9 cellular contexts compared by ENCODE assay signal in genomic region chr1:201020647-201021332, GRCh38. TPM values are rescaled to one million over a fixed set of nuclear protein-coding genes. Genes with fewer than 3 reads are reported as not detected.
A peak's percentile ranks its signal among the peaks of the same experiment; 100 is the strongest.
DNase-seq lines count a peak whose midpoint lies in the region; ATAC-seq and TF ChIP-seq lines count a peak whose summit lies in the region.
"Had no signal": no experiment of that assay in that cellular context is flagged by ENCODE, and none has a peak within 500 bp of the region (broad histone marks: within the 10 kb centered on the region; RNA-seq: fewer than 3 reads in every experiment).

No MANE protein-coding gene starts in this region.

- peak overlapping the region; percentile 97 for H3K27ac Mint-ChIP-seq in T-helper 17 cell

- no peaks in the 10 kb centered on the region for H3K27me3 Mint-ChIP-seq in T-helper 17 cell

- peaks cover 64% of the 10 kb centered on the region for H3K4me1 Mint-ChIP-seq in T-helper 17 cell

- DNase-seq in BE2C = no peak
- DNase-seq in H7 = peak; percentile 89
- no peak for DNase-seq in T-helper 17 cell
- peak in 33 of 56 donors; percentile 18 to 76 (median 38) for DNase-seq in nucleus accumbens (lab: John Stamatoyannopoulos, UW)
- no peak for DNase-seq in amniotic stem cell (lab: John Stamatoyannopoulos, UW)
- no peak for DNase-seq in kidney tubule cell (ENCODE audit: low spot score)
- DNase-seq: heart left ventricle had no signal

- ATAC-seq in T-helper 17 cell (no peak), HG02588 (IDR thresholded peaks at IDR 0.05; ENCODE audit: unreplicated experiment) (no peak)

- peak overlapping the region; percentile 39 to 40 for H3K9ac ChIP-seq in duodenal mucosa (ENCODE audit: low read depth in 1 of 2, low read length in 2 of 2)

- H3K36me3 ChIP-seq in BE2C (no peaks in the 10 kb centered on the region), H7 (replicated peaks; ENCODE audit: control insufficient read depth, insufficient read depth, low read length) (no peaks in the 10 kb centered on the region), duodenal mucosa (ENCODE audit: control insufficient read depth in 1 of 2, insufficient read depth in 2 of 2, low read length in 2 of 2) (no peaks in the 10 kb centered on the region)
- H3K36me3 ChIP-seq: heart left ventricle had no signal

- H3K4me3 ChIP-seq in BE2C (ENCODE audit: low read depth, low read length) (no peak overlapping the region), H7 (ENCODE audit: insufficient read depth, low read depth, low read length) (no peak overlapping the region), duodenal mucosa (ENCODE audit: low read depth in 1 of 2, low read length in 2 of 2) (peak overlapping the region in 1 of 2 donors; percentile 56)

- H3K36me3 Mint-ChIP-seq in T-helper 17 cell (ENCODE audit: low read depth) = peaks cover 2% of the 10 kb centered on the region

- H3K4me3 Mint-ChIP-seq in T-helper 17 cell = peak overlapping the region; percentile 96

- H3K27me3 ChIP-seq in BE2C = peaks cover 88% of the 10 kb centered on the region
- peaks cover 10% of the 10 kb centered on the region; the same call in 1 of the 2 replicates for H3K27me3 ChIP-seq in H7 (ENCODE audit: control insufficient read depth, insufficient read depth, low read length)
- H3K27me3 ChIP-seq in duodenal mucosa (ENCODE audit: control insufficient read depth in 1 of 2, insufficient read depth in 2 of 2, low read length in 2 of 2) = no peaks in the 10 kb centered on the region

- H3K4me1 ChIP-seq in BE2C = peaks cover 14% of the 10 kb centered on the region
- peaks cover 71 to 76% of the 10 kb centered on the region in 2 donors for H3K4me1 ChIP-seq in duodenal mucosa (ENCODE audit: control insufficient read depth in 1 of 2, insufficient read depth in 2 of 2, low read length in 2 of 2)

- TF ChIP-seq CTCF in BE2C (IDR thresholded peaks at IDR 0.05; ENCODE audit: low read depth, low read length) = peak; percentile 49

- H3K9me3 ChIP-seq in BE2C (no peaks in the 10 kb centered on the region), T-helper 17 cell (ENCODE audit: control insufficient read depth, low read length, poor library complexity, severe bottlenecking) (no peaks in the 10 kb centered on the region), duodenal mucosa (ENCODE audit: control insufficient read depth in 1 of 2, low read length in 2 of 2) (no peaks in the 10 kb centered on the region)
- H3K9me3 ChIP-seq: heart left ventricle had no signal

- H3K27ac ChIP-seq in duodenal mucosa (ENCODE audit: low read depth, low read length) = peak overlapping the region; percentile 37

RNA-seq across cellular contexts. Expression of gene KIF21B, which starts 2.7 kb away (rescaled TPM):
- 0.14 TPM for polyA plus RNA-seq in BE2C (2012; ENCODE audit: insufficient read depth, insufficient read length, low read depth)
- total RNA-seq in H7 (2014; rRNA removed; shearing (Covaris generic)) = 12.7 and 14.1 TPM in 2 replicates
- 10 to 100 TPM; 78.4 to 87.7 TPM for total RNA-seq in T-helper 17 cell

Comparison
In these comparisons a context has a peak if more than half of its experiments do, and no peak if none do; other contexts are left out.
1. DNase-seq: peak in H7 (single experiment) and nucleus accumbens (33 of 56); none in BE2C (single experiment), T-helper 17 cell (0 of 3), amniotic stem cell (single experiment) and kidney tubule cell (single experiment).